Comparison of ENCODE assay signal across 10 cellular contexts in the genomic region with DNA sequence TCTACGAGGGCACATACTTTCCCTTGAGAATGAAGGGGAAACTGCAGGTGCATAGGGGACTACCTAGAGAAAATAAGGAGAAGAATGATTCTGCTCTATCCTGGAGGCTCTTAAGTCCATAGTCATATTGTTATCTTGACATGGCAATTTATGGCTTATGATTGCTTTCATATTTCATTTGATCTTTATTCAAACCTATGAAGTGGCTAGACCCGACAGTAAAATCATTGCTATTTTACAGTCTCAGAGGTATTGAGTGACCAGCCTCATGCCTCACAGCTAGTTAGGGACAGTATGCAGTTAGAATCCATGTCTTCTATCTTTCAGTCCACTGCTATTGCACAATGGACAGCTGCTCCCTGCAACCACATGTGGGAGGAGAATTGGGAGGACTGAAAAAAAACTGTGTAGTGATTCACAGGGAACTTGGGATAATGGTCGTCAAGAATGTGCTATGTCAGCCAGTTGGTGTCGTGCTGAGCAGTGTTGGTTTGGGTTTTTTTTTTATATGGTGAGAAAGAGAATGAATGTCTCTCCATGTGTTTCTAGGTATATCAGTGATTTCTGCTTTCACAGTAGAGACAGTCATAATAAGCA.
DNase-seq lines count a peak whose midpoint lies in the region; ATAC-seq lines count a peak whose summit lies in the region.
"Had no signal": no experiment of that assay in that cellular context is flagged by ENCODE, and none has a peak within 500 bp of the region (broad histone marks: within the 10 kb centered on the region; RNA-seq: fewer than 3 reads in every experiment).

No MANE protein-coding gene starts in this region.

- peak; percentile 29 for DNase-seq in DMS53 (lab: John Stamatoyannopoulos, UW)
- no peak for DNase-seq in DMS53 treated with DMSO at 0.1 percent for 48 hours (lab: John Stamatoyannopoulos, UW; ENCODE audit: unreplicated experiment)
- DNase-seq in SW480 (ENCODE audit: low spot score) = peak; percentile 88
- DNase-seq in hepatic stellate cell (ENCODE audit: low spot score) = peak; percentile 81
- peak; percentile 65 for DNase-seq in smooth muscle cell of the brain vasculature (ENCODE audit: low read depth, low spot score)
- no peak for DNase-seq in effector CD4-positive, alpha-beta T cell
- DNase-seq in germinal center (ENCODE audit: low spot score) = no peak
- DNase-seq: 8988T, MM.1S had no signal

- ATAC-seq in HG03135 (IDR thresholded peaks at IDR 0.05; ENCODE audit: unreplicated experiment) = no peak

Comparison
In these comparisons a context has a peak if more than half of its experiments do, and no peak if none do; other contexts are left out.
1. DNase-seq: peak in DMS53 (single experiment), SW480 (single experiment), hepatic stellate cell (single experiment) and smooth muscle cell of the brain vasculature (single experiment); none in DMS53 treated with DMSO at 0.1 percent for 48 hours (single experiment), effector CD4-positive, alpha-beta T cell (single experiment) and germinal center (single experiment).